ENCODE assay signal across 15 cellular contexts in genomic region chr13:90552702-90553101, GRCh38.
DNase-seq lines count a peak whose midpoint lies in the region; ATAC-seq and TF ChIP-seq lines count a peak whose summit lies in the region.
"Had no signal": no experiment of that assay in that cellular context is flagged by ENCODE, and none has a peak within 500 bp of the region (broad histone marks: within the 10 kb centered on the region; RNA-seq: fewer than 3 reads in every experiment).

No MANE protein-coding gene starts in this region.

- intact Hi-C loops in Caco-2 (cut with micrococcal nuclease; ENCODE audit: unreplicated experiment): loop anchor here (2.0 kb wide), 1 partner anchor 50 kb away; no protein-coding TSS in a partner anchor

- H3K36me3 ChIP-seq in Caco-2 (ENCODE audit: control insufficient read depth, insufficient read depth, low read length): no peaks in the 10 kb centered on the region
- H3K36me3 ChIP-seq in RWPE2 (ENCODE audit: low read depth): no peaks in the 10 kb centered on the region

- H3K4me1 Mint-ChIP-seq in Caco-2 (ENCODE audit: low read depth, unreplicated experiment) (peaks cover 14% of the 10 kb centered on the region), mesothelial cell of epicardium (peaks cover 13% of the 10 kb centered on the region)

- CTCF ChIA-PET in Caco-2 (lab: Charles Lee): no interaction called here

- H3K27me3 Mint-ChIP-seq in Caco-2 (ENCODE audit: insufficient read depth, unreplicated experiment) (no peaks in the 10 kb centered on the region), mesothelial cell of epicardium (ENCODE audit: low read depth) (no peaks in the 10 kb centered on the region)

- H3K27me3 ChIP-seq in Caco-2 (replicated peaks; ENCODE audit: control insufficient read depth, insufficient read depth, low read length): no peaks in the 10 kb centered on the region
- no peaks in the 10 kb centered on the region for H3K27me3 ChIP-seq in RWPE2 (ENCODE audit: insufficient read depth, poor library complexity, severe bottlenecking)

- ATAC-seq in RWPE2 (ENCODE audit: low read depth) (0 out of 3 replicates have a peak, but pooled peaks have one; percentile 17), HG03159 (IDR thresholded peaks at IDR 0.05; ENCODE audit: unreplicated experiment) (no peak), HG02852 (IDR thresholded peaks at IDR 0.05; ENCODE audit: unreplicated experiment) (no peak), GM18868 (IDR thresholded peaks at IDR 0.05; ENCODE audit: unreplicated experiment) (no peak)

- H3K27ac Mint-ChIP-seq in Caco-2 (ENCODE audit: unreplicated experiment) (no peak overlapping the region), mesothelial cell of epicardium (peak overlapping the region; percentile 19)

- H3K9me3 Mint-ChIP-seq in Caco-2 (ENCODE audit: unreplicated experiment) (peaks cover 28% of the 10 kb centered on the region), mesothelial cell of epicardium (peaks cover 23% of the 10 kb centered on the region)

- TF ChIP-seq CTCF in Caco-2 (IDR thresholded peaks at IDR 0.05; ENCODE audit: insufficient read depth in 1 of 2, low read depth in 1 of 2, low read length in 1 of 2, severe bottlenecking in 1 of 2, unreplicated experiment in 1 of 2) (no peak), RWPE2 (IDR thresholded peaks at IDR 0.05; ENCODE audit: poor library complexity, severe bottlenecking) (no peak), mesothelial cell of epicardium (IDR thresholded peaks at IDR 0.05; ENCODE audit: unreplicated experiment) (no peak)

- peak overlapping the region; percentile 13 for H3K4me3 Mint-ChIP-seq in Caco-2 (ENCODE audit: unreplicated experiment)
- H3K4me3 Mint-ChIP-seq in mesothelial cell of epicardium: peak overlapping the region; percentile 20

- no peak overlapping the region for H3K27ac ChIP-seq in RWPE2 (ENCODE audit: poor library complexity, severe bottlenecking)

- peaks cover 3% of the 10 kb centered on the region for H3K9me3 ChIP-seq in Caco-2
- no peaks in the 10 kb centered on the region for H3K9me3 ChIP-seq in RWPE2 (ENCODE audit: severe bottlenecking)

- no TSS peak for BruUV-seq in Caco-2 (replicated peaks; lab: Mats Ljungman, UMichigan)

- DNase-seq in Caco-2: peak in 1 of 2 experiments; percentile 19
- DNase-seq in NCI-H1048 (lab: John Stamatoyannopoulos, UW): peak; percentile 34
- no peak for DNase-seq in RWPE2 (ENCODE audit: low spot score)
- no peak for DNase-seq in mesothelial cell of epicardium (ENCODE audit: low spot score in 2 of 2, unreplicated experiment in 2 of 2)
- no peak for DNase-seq in activated CD4-positive, alpha-beta T cell treated with anti-CD3 and anti-CD28 coated beads, Interleukin-2, amount 50 U/mL, for 48 hours
- DNase-seq: C1 segment of cervical spinal cord, DMS79 treated with DMSO at 0.1 percent for 48 hours, KBM-7, NCI-H1105, NCI-H187, NCI-H2171 treated with DMSO at 0.1 percent for 48 hours, RPMI8226 had no signal

- H3K4me1 ChIP-seq in Caco-2 (0 out of 2 replicates have a peak, but pooled peaks cover 5% of the 10 kb centered on the region), RWPE2 (ENCODE audit: insufficient read depth, poor library complexity, severe bottlenecking) (no peaks in the 10 kb centered on the region)

- no peaks in the 10 kb centered on the region for H3K36me3 Mint-ChIP-seq in Caco-2 (ENCODE audit: insufficient read depth, unreplicated experiment)
- H3K36me3 Mint-ChIP-seq in mesothelial cell of epicardium: peaks cover 6% of the 10 kb centered on the region

- POLR2A ChIA-PET in Caco-2 (lab: Charles Lee): no interaction called here

- H3K4me3 ChIP-seq in Caco-2 (ENCODE audit: low read depth, low read length) (no peak overlapping the region), RWPE2 (ENCODE audit: severe bottlenecking) (no peak overlapping the region)
